ENCODE assay signal across 8 cellular contexts in the genomic region with DNA sequence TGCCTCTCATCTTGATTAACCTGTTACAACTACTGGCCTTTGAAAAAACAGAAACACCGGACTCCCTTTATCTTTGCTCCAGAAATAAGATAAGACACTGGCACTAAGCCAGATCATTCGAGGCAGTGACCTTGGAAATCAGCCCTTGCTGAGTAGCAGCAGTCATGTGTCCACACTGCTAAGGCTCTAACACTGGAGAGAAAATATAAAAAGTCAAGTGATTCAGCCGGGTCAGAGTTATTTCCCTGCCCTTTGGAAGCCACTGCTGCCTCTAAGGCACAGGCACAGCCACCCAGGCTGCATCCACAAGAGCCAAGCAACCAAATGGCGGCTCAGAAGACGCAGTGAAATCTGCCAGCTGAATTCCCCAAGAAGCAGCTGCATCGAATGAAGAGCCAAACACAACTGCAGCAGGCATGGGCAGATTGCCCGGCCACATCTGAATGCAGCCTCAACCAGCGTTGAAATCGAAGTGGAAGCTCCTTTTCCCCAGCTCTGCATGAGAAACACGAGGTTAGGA. TPM values are rescaled to one million over a fixed set of nuclear protein-coding genes. Genes with fewer than 3 reads are reported as not detected.
DNase-seq lines count a peak whose midpoint lies in the region; ATAC-seq and TF ChIP-seq lines count a peak whose summit lies in the region.

No MANE protein-coding gene starts in this region.

- H3K4me1 Mint-ChIP-seq in immature natural killer cell, result peaks cover 11 to 13% of the 10 kb centered on the region in 2 donors

- H3K4me3 ChIP-seq in adipocyte (ENCODE audit: low read length) (peak overlapping the region; percentile 36), subcutaneous abdominal adipose tissue (ENCODE audit: low read depth in 1 of 5, low read length in 5 of 5) (peak overlapping the region; percentile 33 to 68 (median 41))

- no peak for TF ChIP-seq EP300 in Ishikawa (IDR thresholded peaks at IDR 0.05; ENCODE audit: borderline replicate concordance)

- peak overlapping the region in 1 of 6 donors; percentile 76 for H3K27ac Mint-ChIP-seq in immature natural killer cell

- H3K36me3 ChIP-seq in adipocyte (ENCODE audit: control insufficient read depth, insufficient read depth, low read length, severe bottlenecking) (peaks cover 24% of the 10 kb centered on the region), subcutaneous abdominal adipose tissue (ENCODE audit: control insufficient read depth in 5 of 5, insufficient read depth in 5 of 5, low read length in 5 of 5) (peaks cover 0 to 11% (median 6%) of the 10 kb centered on the region in 5 donors)

- H3K4me3 Mint-ChIP-seq in immature natural killer cell, result no peak overlapping the region

- H3K9me3 ChIP-seq in adipocyte (ENCODE audit: control insufficient read depth, low read length) (no peaks in the 10 kb centered on the region), subcutaneous abdominal adipose tissue (ENCODE audit: control insufficient read depth in 5 of 5, low read length in 5 of 5) (no peaks in the 10 kb centered on the region)

- peaks cover 0 to 2% (median 0%) of the 10 kb centered on the region in 6 donors for H3K9me3 Mint-ChIP-seq in immature natural killer cell

- H3K27ac ChIP-seq in subcutaneous abdominal adipose tissue (ENCODE audit: low read depth, low read length), result no peak overlapping the region

- H3K36me3 Mint-ChIP-seq in immature natural killer cell, result peaks cover 0 to 8% (median 4%) of the 10 kb centered on the region in 3 donors

- DNase-seq in adipocyte (ENCODE audit: low read depth) (no peak), hippocampal formation (lab: John Stamatoyannopoulos, UW) (peak; percentile 28 to 51), immature natural killer cell (no peak), cerebellar nuclear complex (lab: John Stamatoyannopoulos, UW) (no peak), NCI-H524 (lab: John Stamatoyannopoulos, UW) (no peak)

- no peak for ATAC-seq in HG03108 (IDR thresholded peaks at IDR 0.05; ENCODE audit: unreplicated experiment)

- no peak for TF ChIP-seq RAD21 in Ishikawa (IDR thresholded peaks at IDR 0.05; ENCODE audit: low read depth)

- H3K27me3 ChIP-seq in adipocyte (replicated peaks; ENCODE audit: control insufficient read depth, insufficient read depth, low read length) (no peaks in the 10 kb centered on the region), subcutaneous abdominal adipose tissue (ENCODE audit: control insufficient read depth in 5 of 5, insufficient read depth in 4 of 5, low read length in 5 of 5) (no peaks in the 10 kb centered on the region)

- peaks cover 0 to 7% (median 0%) of the 10 kb centered on the region in 3 donors for H3K27me3 Mint-ChIP-seq in immature natural killer cell (ENCODE audit: low read depth in 3 of 3)

- peaks cover 27% of the 10 kb centered on the region for H3K4me1 ChIP-seq in adipocyte (ENCODE audit: control insufficient read depth, insufficient read depth, low read length)
- H3K4me1 ChIP-seq in subcutaneous abdominal adipose tissue (ENCODE audit: control insufficient read depth in 5 of 5, insufficient read depth in 5 of 5, low read length in 5 of 5), result peaks cover 0 to 15% (median 12%) of the 10 kb centered on the region in 5 donors

- peak overlapping the region; percentile 8 for H3K9ac ChIP-seq in adipocyte (ENCODE audit: low read length)
- peak overlapping the region in 2 of 5 donors; percentile 6 to 54 for H3K9ac ChIP-seq in subcutaneous abdominal adipose tissue (ENCODE audit: low read length in 5 of 5)

TF ChIP-seq in Ishikawa, 13 proteins besides CTCF, POLR2A, EP300 and RAD21:
- TF ChIP-seq, protein P1, sequence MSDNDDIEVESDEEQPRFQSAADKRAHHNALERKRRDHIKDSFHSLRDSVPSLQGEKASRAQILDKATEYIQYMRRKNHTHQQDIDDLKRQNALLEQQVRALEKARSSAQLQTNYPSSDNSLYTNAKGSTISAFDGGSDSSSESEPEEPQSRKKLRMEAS (IDR thresholded peaks at IDR 0.05), result no peak
- TF ChIP-seq NFIC (IDR thresholded peaks at IDR 0.05), result peak; percentile 44; the same call in 1 of the 2 replicates

RNA-seq across cellular contexts. Expression of a gene that starts 40.7 kb away (rescaled TPM):
- polyA plus RNA-seq in immature natural killer cell, result under 1 TPM; 0.07 to 0.31 (median 0.09) TPM

Comparison
In these comparisons a context has a peak if more than half of its experiments do, and no peak if none do; other contexts are left out.
1. DNase-seq: peak in hippocampal formation (2 of 2); none in adipocyte (single experiment), immature natural killer cell (0 of 3), cerebellar nuclear complex (0 of 2) and NCI-H524 (0 of 2).